Comparison of ENCODE assay signal across 8 cellular contexts in genomic region chr5:157390179-157390923, GRCh38.
DNase-seq lines count a peak whose midpoint lies in the region; ATAC-seq and TF ChIP-seq lines count a peak whose summit lies in the region.

No MANE protein-coding gene starts in this region.

- intact Hi-C loops in MCF 10A (cut with micrococcal nuclease), result loop anchor here (5.0 kb wide), 1 partner anchor 72 kb away; the partner anchor contains the start of gene NIPAL4
- intact Hi-C loops in dorsolateral prefrontal cortex (cut with DNase I), result no loop called here

- no peaks in the 10 kb centered on the region for H3K9me3 Mint-ChIP-seq in T-helper 1 cell treated with Interleukin-12 subunit alpha and Interleukin-12 subunit beta and Interleukin-4 antibody, amounts not matched to agents 30 μg/mL and 1 μg/mL, for 36 hours
- no peaks in the 10 kb centered on the region for H3K9me3 Mint-ChIP-seq in MCF 10A (ENCODE audit: unreplicated experiment)

- POLR2A ChIA-PET in MCF 10A (lab: Yijun Ruan, JAX), result interaction anchor here (0.6 to 2.2 kb wide), 10 partner anchors 10 to 414 kb away, joined by 3 to 8 read pairs (median 3); partner anchors contain the start of gene MED7

- H3K27me3 Mint-ChIP-seq in T-helper 1 cell treated with Interleukin-12 subunit alpha and Interleukin-12 subunit beta and Interleukin-4 antibody, amounts not matched to agents 30 μg/mL and 1 μg/mL, for 36 hours (ENCODE audit: low read depth), result no peaks in the 10 kb centered on the region
- no peaks in the 10 kb centered on the region for H3K27me3 Mint-ChIP-seq in MCF 10A (ENCODE audit: insufficient read depth, unreplicated experiment)

- DNase-seq in DMS53 treated with DMSO at 0.1 percent for 48 hours (lab: John Stamatoyannopoulos, UW; ENCODE audit: unreplicated experiment) (peak; percentile 90), MCF 10A (ENCODE audit: unreplicated experiment) (peak; percentile 98), non-pigmented ciliary epithelial cell (ENCODE audit: low read depth) (peak; percentile 84), hippocampal formation (lab: John Stamatoyannopoulos, UW) (no peak), dorsolateral prefrontal cortex (no peak), medulla oblongata (ENCODE audit: extremely low spot score) (no peak)

- no peak overlapping the region for H3K27ac ChIP-seq in dorsolateral prefrontal cortex

- peak overlapping the region; percentile 90 for H3K27ac Mint-ChIP-seq in T-helper 1 cell treated with Interleukin-12 subunit alpha and Interleukin-12 subunit beta and Interleukin-4 antibody, amounts not matched to agents 30 μg/mL and 1 μg/mL, for 36 hours
- H3K27ac Mint-ChIP-seq in MCF 10A (ENCODE audit: low read depth, unreplicated experiment), result peak overlapping the region; percentile 76

- no peak overlapping the region for H3K4me3 ChIP-seq in dorsolateral prefrontal cortex

- peak overlapping the region; percentile 22 for H3K4me3 Mint-ChIP-seq in T-helper 1 cell treated with Interleukin-12 subunit alpha and Interleukin-12 subunit beta and Interleukin-4 antibody, amounts not matched to agents 30 μg/mL and 1 μg/mL, for 36 hours
- H3K4me3 Mint-ChIP-seq in MCF 10A (ENCODE audit: unreplicated experiment), result no peak overlapping the region

- H3K27me3 ChIP-seq in dorsolateral prefrontal cortex, result no peaks in the 10 kb centered on the region

- CTCF ChIA-PET in MCF 10A (lab: Yijun Ruan, JAX), result interaction anchor here (0.6 to 3.1 kb wide), 23 partner anchors 10 to 353 kb away, joined by 3 to 21 read pairs (median 5); a partner anchor contains a TSS

- ATAC-seq in HG03025 (IDR thresholded peaks at IDR 0.05; ENCODE audit: low FRiP score, unreplicated experiment), result no peak

- no TSS peak for BruUV-seq in MCF 10A (replicated peaks; lab: Mats Ljungman, UMichigan)

- H3K4me1 Mint-ChIP-seq in T-helper 1 cell treated with Interleukin-12 subunit alpha and Interleukin-12 subunit beta and Interleukin-4 antibody, amounts not matched to agents 30 μg/mL and 1 μg/mL, for 36 hours (ENCODE audit: low read depth), result peaks cover 34% of the 10 kb centered on the region
- H3K4me1 Mint-ChIP-seq in MCF 10A (ENCODE audit: insufficient read depth, unreplicated experiment), result peaks cover 23% of the 10 kb centered on the region

- TF ChIP-seq CTCF in MCF 10A (IDR thresholded peaks at IDR 0.05; ENCODE audit: unreplicated experiment) (no peak), dorsolateral prefrontal cortex (IDR thresholded peaks at IDR 0.05 in 54 of 56, conservative IDR thresholded peaks at IDR 0.05 in 2 of 56; ENCODE audit: low read depth in 1 of 56, partially characterized antibody in 56 of 56) (no peak)

- peaks cover 58% of the 10 kb centered on the region for H3K36me3 Mint-ChIP-seq in T-helper 1 cell treated with Interleukin-12 subunit alpha and Interleukin-12 subunit beta and Interleukin-4 antibody, amounts not matched to agents 30 μg/mL and 1 μg/mL, for 36 hours (ENCODE audit: low read depth)
- peaks cover 8% of the 10 kb centered on the region for H3K36me3 Mint-ChIP-seq in MCF 10A (ENCODE audit: insufficient read depth, unreplicated experiment)

Comparison
In these comparisons a context has a peak if more than half of its experiments do, and no peak if none do; other contexts are left out.
1. DNase-seq: peak in DMS53 treated with DMSO at 0.1 percent for 48 hours (single experiment), MCF 10A (single experiment) and non-pigmented ciliary epithelial cell (single experiment); none in hippocampal formation (0 of 2), dorsolateral prefrontal cortex (0 of 10) and medulla oblongata (single experiment).